Comparison of ENCODE assay signal across 14 cellular contexts in the genomic region with DNA sequence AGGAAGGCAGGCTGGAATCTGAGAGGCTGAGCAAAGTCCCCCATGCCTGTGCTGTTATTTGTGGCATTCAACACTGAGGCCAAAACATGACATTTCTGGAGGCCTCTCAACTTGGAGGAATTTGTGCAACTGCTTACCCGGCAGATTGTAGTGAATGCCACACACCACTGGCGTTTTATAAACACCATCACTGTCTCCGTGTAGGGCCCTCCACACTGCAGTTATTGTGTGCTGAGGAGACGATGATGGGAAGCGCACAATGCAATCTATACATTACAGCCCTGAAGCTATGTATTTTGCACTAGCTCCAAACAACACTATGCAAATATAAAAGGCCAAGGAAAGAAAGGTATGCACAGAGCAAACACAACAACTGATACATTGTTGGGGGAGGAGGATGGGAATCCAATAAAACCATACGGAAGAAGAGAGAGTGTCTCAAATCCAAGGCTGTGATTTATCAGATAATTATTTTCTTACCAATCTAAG.
A peak's percentile ranks its signal among the peaks of the same experiment; 100 is the strongest.
DNase-seq lines count a peak whose midpoint lies in the region; ATAC-seq and TF ChIP-seq lines count a peak whose summit lies in the region.
"Had no signal": no experiment of that assay in that cellular context is flagged by ENCODE, and none has a peak within 500 bp of the region (broad histone marks: within the 10 kb centered on the region; RNA-seq: fewer than 3 reads in every experiment).

No MANE protein-coding gene starts in this region.

- peaks cover 40% of the 10 kb centered on the region for H3K4me1 Mint-ChIP-seq in WTC11
- H3K4me1 Mint-ChIP-seq in activated CD4-positive, alpha-beta memory T cell treated with anti-CD3 and anti-CD28 coated beads, Interleukin-2, amount 10 ng/mL, durations not matched to agents 7 days and 5 days = no peaks in the 10 kb centered on the region
- no peaks in the 10 kb centered on the region for H3K4me1 Mint-ChIP-seq in activated naive CD4-positive, alpha-beta T cell treated with anti-CD3 and anti-CD28 coated beads for 36 hours (ENCODE audit: low read depth)
- H3K4me1 Mint-ChIP-seq: CD4-positive, alpha-beta memory T cell had no signal

- CTCF ChIA-PET in WTC11 (lab: Charles Lee) = no interaction called here
- CTCF ChIA-PET in activated CD4-positive, alpha-beta memory T cell treated with anti-CD3 and anti-CD28 coated beads, Interleukin-2, amount 10 ng/mL, durations not matched to agents 7 days and 5 days (lab: Charles Lee) = no interaction called here
- CTCF ChIA-PET in activated naive CD4-positive, alpha-beta T cell treated with anti-CD3 and anti-CD28 coated beads for 36 hours (lab: Charles Lee) = no interaction called here

- peaks cover 54% of the 10 kb centered on the region for H3K4me1 ChIP-seq in left ventricle myocardium inferior
- peaks cover 0 to 54% (median 23%) of the 10 kb centered on the region in 4 donors for H3K4me1 ChIP-seq in transverse colon

- ATAC-seq in WTC11 = peak; percentile 50

- no peak for TF ChIP-seq POLR2A in transverse colon (IDR thresholded peaks at IDR 0.05)

- H3K9me3 ChIP-seq in left ventricle myocardium inferior (replicated peaks) = peaks cover 9% of the 10 kb centered on the region
- no peaks in the 10 kb centered on the region for H3K9me3 ChIP-seq in transverse colon

- TF ChIP-seq CTCF in WTC11 (IDR thresholded peaks at IDR 0.05) (no peak), left ventricle myocardium inferior (IDR thresholded peaks at IDR 0.05; ENCODE audit: borderline replicate concordance) (no peak), transverse colon (IDR thresholded peaks at IDR 0.05) (no peak)

- 38% methylated on average over 6 of the region's 6 CpGs; no CpG with 5 or more reads in 1 of the 2 donors for WGBS in transverse colon (ENCODE audit: low coverage in 1 of 2), 2 donors

- H3K36me3 Mint-ChIP-seq in WTC11 = peaks cover 3% of the 10 kb centered on the region; the same call in 1 of the 2 replicates
- H3K36me3 Mint-ChIP-seq in activated CD4-positive, alpha-beta memory T cell treated with anti-CD3 and anti-CD28 coated beads, Interleukin-2, amount 10 ng/mL, durations not matched to agents 7 days and 5 days (ENCODE audit: low read depth) = no peaks in the 10 kb centered on the region
- no peaks in the 10 kb centered on the region for H3K36me3 Mint-ChIP-seq in activated naive CD4-positive, alpha-beta T cell treated with anti-CD3 and anti-CD28 coated beads for 36 hours (ENCODE audit: low read depth)

- H3K4me3 ChIP-seq in left ventricle myocardium inferior = no peak overlapping the region
- no peak overlapping the region for H3K4me3 ChIP-seq in transverse colon
- H3K4me3 ChIP-seq: PC-9 had no signal

- H3K4me3 Mint-ChIP-seq in WTC11 = no peak overlapping the region
- no peak overlapping the region for H3K4me3 Mint-ChIP-seq in activated CD4-positive, alpha-beta memory T cell treated with anti-CD3 and anti-CD28 coated beads, Interleukin-2, amount 10 ng/mL, durations not matched to agents 7 days and 5 days
- H3K4me3 Mint-ChIP-seq in activated naive CD4-positive, alpha-beta T cell treated with anti-CD3 and anti-CD28 coated beads for 36 hours = no peak overlapping the region
- H3K4me3 Mint-ChIP-seq: CD4-positive, alpha-beta memory T cell; stimulated activated naive CD8-positive, alpha-beta T cell treated with anti-CD3 and anti-CD28 coated beads, Interleukin-15, Interleukin-2, amounts not matched to agents 100 ng/mL and 50 ng/mL, for 24 hours had no signal

- intact Hi-C loops in left ventricle myocardium inferior (cut with micrococcal nuclease) = no loop called here
- intact Hi-C loops in transverse colon (cut with DNase I; ENCODE audit: low total_unique reads) = no loop called here
- intact Hi-C loops in activated naive CD4-positive, alpha-beta T cell treated with anti-CD3 and anti-CD28 coated beads for 36 hours (cut with micrococcal nuclease) = no loop called here

- H3K27ac ChIP-seq in left ventricle myocardium inferior (replicated peaks) = peak overlapping the region; percentile 31
- peak overlapping the region in 1 of 4 donors; percentile 4 for H3K27ac ChIP-seq in transverse colon
- H3K27ac ChIP-seq: epithelial cell of prostate, PC-9 had no signal

- TF ChIP-seq EP300 in transverse colon (IDR thresholded peaks at IDR 0.05; ENCODE audit: low read depth) = no peak

- POLR2A ChIA-PET in WTC11 (lab: Charles Lee) = interaction anchor here (1.3 kb wide), 1 partner anchor 130 kb away, joined by 3 read pairs; a partner anchor contains a TSS
- POLR2A ChIA-PET in activated CD4-positive, alpha-beta memory T cell treated with anti-CD3 and anti-CD28 coated beads, Interleukin-2, amount 10 ng/mL, durations not matched to agents 7 days and 5 days (lab: Charles Lee) = no interaction called here

- peaks cover 12% of the 10 kb centered on the region for H3K9me3 Mint-ChIP-seq in WTC11
- H3K9me3 Mint-ChIP-seq in activated CD4-positive, alpha-beta memory T cell treated with anti-CD3 and anti-CD28 coated beads, Interleukin-2, amount 10 ng/mL, durations not matched to agents 7 days and 5 days = no peaks in the 10 kb centered on the region
- H3K9me3 Mint-ChIP-seq in activated naive CD4-positive, alpha-beta T cell treated with anti-CD3 and anti-CD28 coated beads for 36 hours = peaks cover 2% of the 10 kb centered on the region

- H3K27me3 Mint-ChIP-seq in WTC11 (ENCODE audit: low read depth) = no peaks in the 10 kb centered on the region
- H3K27me3 Mint-ChIP-seq in activated CD4-positive, alpha-beta memory T cell treated with anti-CD3 and anti-CD28 coated beads, Interleukin-2, amount 10 ng/mL, durations not matched to agents 7 days and 5 days = no peaks in the 10 kb centered on the region
- no peaks in the 10 kb centered on the region for H3K27me3 Mint-ChIP-seq in activated naive CD4-positive, alpha-beta T cell treated with anti-CD3 and anti-CD28 coated beads for 36 hours (ENCODE audit: low read depth)
- H3K27me3 Mint-ChIP-seq: stimulated activated naive CD8-positive, alpha-beta T cell treated with anti-CD3 and anti-CD28 coated beads, Interleukin-15, Interleukin-2, amounts not matched to agents 100 ng/mL and 50 ng/mL, for 24 hours had no signal

- peak overlapping the region; percentile 57; the same call in 1 of the 2 replicates for H3K27ac Mint-ChIP-seq in WTC11
- no peak overlapping the region for H3K27ac Mint-ChIP-seq in activated CD4-positive, alpha-beta memory T cell treated with anti-CD3 and anti-CD28 coated beads, Interleukin-2, amount 10 ng/mL, durations not matched to agents 7 days and 5 days
- H3K27ac Mint-ChIP-seq in activated naive CD4-positive, alpha-beta T cell treated with anti-CD3 and anti-CD28 coated beads for 36 hours = no peak overlapping the region
- H3K27ac Mint-ChIP-seq: CD4-positive, alpha-beta memory T cell; stimulated activated naive CD8-positive, alpha-beta T cell treated with anti-CD3 and anti-CD28 coated beads, Interleukin-15, Interleukin-2, amounts not matched to agents 100 ng/mL and 50 ng/mL, for 24 hours had no signal

- DNase-seq in EH (ENCODE audit: low read depth) = peak; percentile 75
- no peak for DNase-seq in WTC11 (ENCODE audit: low spot score)
- no peak for DNase-seq in left ventricle myocardium inferior
- peak; percentile 55 for DNase-seq in putamen (ENCODE audit: low spot score)
- DNase-seq in OCI-M1 (lab: John Stamatoyannopoulos, UW) = no peak
- no peak for DNase-seq in transverse colon
- no peak for DNase-seq in activated CD4-positive, alpha-beta memory T cell treated with anti-CD3 and anti-CD28 coated beads, Interleukin-2, amount 10 ng/mL, durations not matched to agents 7 days and 5 days
- DNase-seq in activated naive CD4-positive, alpha-beta T cell treated with anti-CD3 and anti-CD28 coated beads for 36 hours = no peak
- DNase-seq: activated CD4-positive, alpha-beta T cell treated with anti-CD3 and anti-CD28 coated beads for 1 hour; CD4-positive, alpha-beta memory T cell; NCI-H1092 had no signal

- in situ Hi-C loops in transverse colon (cut with MboI; ENCODE audit: low pct_ligation_motif_present in 1 of 4, low pct_unique_long_range_greater_than_20kb in 1 of 4, low sequenced_read_pairs in 3 of 4) = no loop called here

- H3K27me3 ChIP-seq in left ventricle myocardium inferior (ENCODE audit: low read depth) (no peaks in the 10 kb centered on the region), transverse colon (no peaks in the 10 kb centered on the region)

- no peaks in the 10 kb centered on the region for H3K36me3 ChIP-seq in left ventricle myocardium inferior
- no peaks in the 10 kb centered on the region for H3K36me3 ChIP-seq in transverse colon

TF ChIP-seq in WTC11, 78 proteins besides CTCF, POLR2A, EP300 and RAD21:
- no peak for TF ChIP-seq PRRX2 (CRISPR knock-in tag; IDR thresholded peaks at IDR 0.05)
- peak; percentile 82 for TF ChIP-seq GABPB1 (CRISPR knock-in tag; IDR thresholded peaks at IDR 0.05)
- no peak for TF ChIP-seq ZNF263 (CRISPR knock-in tag; IDR thresholded peaks at IDR 0.05; ENCODE audit: low read depth)
- no peak for TF ChIP-seq NR1H2 (CRISPR knock-in tag; IDR thresholded peaks at IDR 0.05)
- TF ChIP-seq NR3C1 (CRISPR knock-in tag; conservative IDR thresholded peaks at IDR 0.05; ENCODE audit: low read depth) = no peak

Comparison
In these comparisons a context has a peak if more than half of its experiments do, and no peak if none do; other contexts are left out.
1. DNase-seq: peak in EH (single experiment) and putamen (single experiment); none in WTC11 (single experiment), left ventricle myocardium inferior (single experiment), OCI-M1 (single experiment), transverse colon (single experiment), activated CD4-positive, alpha-beta memory T cell treated with anti-CD3 and anti-CD28 coated beads, Interleukin-2, amount 10 ng/mL, durations not matched to agents 7 days and 5 days (single experiment) and activated naive CD4-positive, alpha-beta T cell treated with anti-CD3 and anti-CD28 coated beads for 36 hours (single experiment).